ENCODE assay signal across 10 cellular contexts in the genomic region with DNA sequence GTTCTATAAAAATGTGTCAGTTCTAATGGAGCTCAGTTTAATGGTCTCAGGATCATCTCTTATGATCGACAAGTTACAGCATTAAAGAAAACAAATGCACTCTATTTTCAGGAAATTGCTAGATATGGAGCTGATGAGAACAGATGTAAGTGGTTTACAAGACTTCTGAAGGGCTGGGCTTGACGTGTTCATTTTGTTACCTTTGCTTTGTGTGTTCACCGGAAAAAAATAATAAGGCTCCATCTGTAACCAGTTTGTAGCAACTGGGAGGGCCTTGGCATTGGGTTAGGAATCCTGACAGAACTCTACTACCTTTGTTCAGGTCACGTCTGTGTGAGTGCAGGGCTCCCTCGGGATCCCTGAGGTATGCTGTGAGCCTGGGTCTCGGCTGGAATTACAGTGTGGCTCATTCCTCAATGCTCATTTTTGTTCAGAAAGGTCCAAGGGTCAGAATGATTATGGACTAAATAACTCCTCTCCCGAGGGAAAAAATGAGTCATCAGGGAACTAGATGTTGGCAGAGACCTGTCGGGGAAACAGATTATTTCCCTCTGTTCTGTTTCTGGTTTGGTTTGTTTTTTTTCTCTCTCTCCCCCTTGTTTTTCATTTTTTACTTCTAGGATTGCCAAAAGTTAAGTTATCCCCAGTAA.
DNase-seq lines count a peak whose midpoint lies in the region; ATAC-seq and TF ChIP-seq lines count a peak whose summit lies in the region.
"Had no signal": no experiment of that assay in that cellular context is flagged by ENCODE, and none has a peak within 500 bp of the region (broad histone marks: within the 10 kb centered on the region; RNA-seq: fewer than 3 reads in every experiment).

No MANE protein-coding gene starts in this region.

- TF ChIP-seq CTCF in uterus (IDR thresholded peaks at IDR 0.05) (no peak), tibial nerve (IDR thresholded peaks at IDR 0.05) (no peak)

- H3K36me3 ChIP-seq in uterus (no peaks in the 10 kb centered on the region), tibial nerve (no peaks in the 10 kb centered on the region)

- intact Hi-C loops in uterus (cut with DNase I; ENCODE audit: low total_unique reads), result no loop called here

- TF ChIP-seq EP300 in tibial nerve (IDR thresholded peaks at IDR 0.05), result no peak

- H3K4me3 ChIP-seq in uterus (no peak overlapping the region), tibial nerve (no peak overlapping the region)
- H3K4me3 ChIP-seq: skin epidermis had no signal

- H3K9me3 ChIP-seq in uterus (no peaks in the 10 kb centered on the region), tibial nerve (no peaks in the 10 kb centered on the region)

- H3K27me3 ChIP-seq in uterus, result no peaks in the 10 kb centered on the region
- no peaks in the 10 kb centered on the region for H3K27me3 ChIP-seq in tibial nerve

- no peaks in the 10 kb centered on the region for H3K4me1 ChIP-seq in uterus
- H3K4me1 ChIP-seq in tibial nerve, result peaks cover 0 to 10% (median 0%) of the 10 kb centered on the region in 4 donors

- TF ChIP-seq POLR2A in uterus (IDR thresholded peaks at IDR 0.05), result no peak
- no peak for TF ChIP-seq POLR2A in tibial nerve (IDR thresholded peaks at IDR 0.05)

- ATAC-seq in GM18519 (IDR thresholded peaks at IDR 0.05; ENCODE audit: low FRiP score, unreplicated experiment), result no peak
- ATAC-seq: esophagus mucosa had no signal

- WGBS in tibial nerve, 2 donors, result 22 to 24% methylated on average over 8 of the region's 8 CpGs

- DNase-seq in NCI-H748 (lab: John Stamatoyannopoulos, UW; ENCODE audit: unreplicated experiment) (peak; percentile 10), NCI-H748 treated with DMSO at 0.1 percent for 48 hours (lab: John Stamatoyannopoulos, UW) (no peak), T1000 (lab: John Stamatoyannopoulos, UW) (peak; percentile 69), iris pigment epithelial cell (ENCODE audit: low read depth) (peak; percentile 67), uterus (no peak), tibial nerve (ENCODE audit: low spot score in 2 of 2) (no peak), GM19238 (ENCODE audit: insufficient read length, low spot score) (no peak)

- H3K27ac ChIP-seq in uterus (peak overlapping the region; percentile 8 to 32), tibial nerve (no peak overlapping the region)

Comparison
In these comparisons a context has a peak if more than half of its experiments do, and no peak if none do; other contexts are left out.
1. DNase-seq: peak in NCI-H748 (single experiment), T1000 (single experiment) and iris pigment epithelial cell (single experiment); none in NCI-H748 treated with DMSO at 0.1 percent for 48 hours (single experiment), uterus (0 of 2), tibial nerve (0 of 2) and GM19238 (single experiment).
2. H3K27ac ChIP-seq: peak in uterus (2 of 2); none in tibial nerve (0 of 4).